ENCODE assay signal across 2 cellular contexts in the genomic region with DNA sequence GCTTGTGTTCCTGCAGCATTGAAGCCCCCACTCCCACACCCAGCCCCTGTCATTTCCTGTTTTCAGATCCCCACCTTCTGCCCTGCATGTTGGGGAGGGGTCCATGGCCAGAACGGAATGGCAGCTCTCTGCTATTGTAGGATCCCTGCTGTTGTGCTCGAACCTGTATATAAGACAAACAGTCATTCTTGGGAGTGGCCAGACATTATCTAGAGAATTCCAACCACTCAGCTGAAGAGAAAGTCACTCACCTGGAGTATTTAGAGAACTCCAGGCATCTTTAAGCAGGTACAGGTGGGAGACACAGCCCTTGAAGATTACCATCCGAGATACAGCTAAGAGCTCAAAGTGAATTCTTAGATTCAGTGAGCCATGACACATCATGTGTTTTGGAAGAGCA.
TF ChIP-seq lines count a peak whose summit lies in the region.

No MANE protein-coding gene starts in this region.

TF ChIP-seq in IMR-90, 13 proteins besides CTCF, POLR2A, EP300 and RAD21:
- no peak for TF ChIP-seq RCOR1 (IDR thresholded peaks at IDR 0.05; ENCODE audit: insufficient replicate concordance, low read length)
- no peak for TF ChIP-seq MXI1 (IDR thresholded peaks at IDR 0.05; ENCODE audit: borderline replicate concordance, low read depth, low read length)

TF ChIP-seq in H1, 55 proteins besides CTCF, POLR2A, EP300 and RAD21:
- TF ChIP-seq RFX5 (IDR thresholded peaks at IDR 0.05; ENCODE audit: borderline replicate concordance, low read depth, low read length) (no peak), BACH1 (IDR thresholded peaks at IDR 0.05; ENCODE audit: low read length) (no peak)
TF ChIP-seq in H1: peak in this region for 0.
